10 cellular contexts compared by ENCODE assay signal in genomic region chr15:74799255-74799842, GRCh38. TPM values are rescaled to one million over a fixed set of nuclear protein-coding genes. Genes with fewer than 3 reads are reported as not detected.
A peak's percentile ranks its signal among the peaks of the same experiment; 100 is the strongest.
DNase-seq lines count a peak whose midpoint lies in the region; ATAC-seq and TF ChIP-seq lines count a peak whose summit lies in the region.
"Had no signal": no experiment of that assay in that cellular context is flagged by ENCODE, and none has a peak within 500 bp of the region (broad histone marks: within the 10 kb centered on the region; RNA-seq: fewer than 3 reads in every experiment).

No MANE protein-coding gene starts in this region.

- H3K9me3 Mint-ChIP-seq in effector memory CD8-positive, alpha-beta T cell = no peaks in the 10 kb centered on the region

- H3K9me3 ChIP-seq in heart right ventricle (no peaks in the 10 kb centered on the region), heart left ventricle (no peaks in the 10 kb centered on the region), NT2/D1 (ENCODE audit: insufficient read depth, low read length) (no peaks in the 10 kb centered on the region), transverse colon (no peaks in the 10 kb centered on the region), esophagus muscularis mucosa (no peaks in the 10 kb centered on the region)

- intact Hi-C loops in heart right ventricle (cut with DNase I) = no loop called here
- intact Hi-C loops in heart left ventricle (cut with DNase I) = loop anchor here in 1 of 10 donors (2.0 kb wide), 1 partner anchor 27 kb away; no protein-coding TSS in a partner anchor
- intact Hi-C loops in transverse colon (cut with DNase I; ENCODE audit: low total_unique reads) = no loop called here
- intact Hi-C loops in esophagus muscularis mucosa (cut with DNase I) = no loop called here

- DNase-seq in heart right ventricle (no peak), heart left ventricle (no peak), NT2/D1 (ENCODE audit: low read depth, low spot score) (no peak), transverse colon (no peak), hepatic stellate cell (ENCODE audit: low spot score) (no peak), esophagus muscularis mucosa (ENCODE audit: extremely low spot score) (no peak)
- DNase-seq in effector memory CD8-positive, alpha-beta T cell = no peak
- DNase-seq: NCI-H1092 treated with DMSO at 0.1 percent for 48 hours had no signal

- ATAC-seq in heart right ventricle (no peak), heart left ventricle (no peak), HG03139 (IDR thresholded peaks at IDR 0.05; ENCODE audit: unreplicated experiment) (no peak)
- ATAC-seq in effector memory CD8-positive, alpha-beta T cell (replicated peaks) = peak; percentile 5

- WGBS in heart right ventricle, 2 donors = 89 to 91% methylated on average over 16 of the region's 16 CpGs
- WGBS in heart left ventricle, 4 donors = 68 to 90% (median 87%) methylated on average over 3 to 16 of the region's 16 CpGs
- WGBS in transverse colon (ENCODE audit: low coverage in 1 of 2), 2 donors = 77% methylated on average over 14 of the region's 16 CpGs; no CpG with 5 or more reads in 1 of the 2 donors
- WGBS in esophagus muscularis mucosa = 91% methylated on average over 14 of the region's 16 CpGs

- H3K27me3 Mint-ChIP-seq in effector memory CD8-positive, alpha-beta T cell = no peaks in the 10 kb centered on the region

- H3K4me3 ChIP-seq in heart right ventricle = no peak overlapping the region
- H3K4me3 ChIP-seq in heart left ventricle = no peak overlapping the region
- no peak overlapping the region for H3K4me3 ChIP-seq in NT2/D1 (ENCODE audit: insufficient read length, low read depth)
- H3K4me3 ChIP-seq in transverse colon = no peak overlapping the region
- H3K4me3 ChIP-seq in esophagus muscularis mucosa = no peak overlapping the region

- no peak for TF ChIP-seq EP300 in transverse colon (IDR thresholded peaks at IDR 0.05; ENCODE audit: low read depth)
- no peak for TF ChIP-seq EP300 in esophagus muscularis mucosa (IDR thresholded peaks at IDR 0.05)

- in situ Hi-C loops in transverse colon (cut with MboI; ENCODE audit: low pct_ligation_motif_present in 1 of 4, low pct_unique_long_range_greater_than_20kb in 1 of 4, low sequenced_read_pairs in 3 of 4) = no loop called here

- H3K27ac ChIP-seq in heart right ventricle = peak overlapping the region in 6 of 10 donors; percentile 10 to 75 (median 56)
- H3K27ac ChIP-seq in heart left ventricle = peak overlapping the region in 6 of 12 donors; percentile 28 to 71 (median 54)
- H3K27ac ChIP-seq in transverse colon = peak overlapping the region; percentile 56 to 79 (median 66)
- no peak overlapping the region for H3K27ac ChIP-seq in esophagus muscularis mucosa (replicated peaks in 1 of 4)

- peak overlapping the region; percentile 29 for H3K9ac ChIP-seq in NT2/D1 (ENCODE audit: insufficient read length, low read depth)

- H3K27ac Mint-ChIP-seq in effector memory CD8-positive, alpha-beta T cell = peak overlapping the region; percentile 91 to 94

- H3K4me1 ChIP-seq in heart right ventricle = peaks cover 4 to 61% (median 29%) of the 10 kb centered on the region in 9 donors
- peaks cover 0 to 56% (median 19%) of the 10 kb centered on the region in 12 donors for H3K4me1 ChIP-seq in heart left ventricle
- peaks cover 26% of the 10 kb centered on the region for H3K4me1 ChIP-seq in NT2/D1 (ENCODE audit: insufficient read depth, insufficient read length)
- peaks cover 10 to 34% (median 19%) of the 10 kb centered on the region in 4 donors for H3K4me1 ChIP-seq in transverse colon
- H3K4me1 ChIP-seq in esophagus muscularis mucosa = peaks cover 11 to 24% (median 19%) of the 10 kb centered on the region in 4 donors

- H3K27me3 ChIP-seq in heart right ventricle (no peaks in the 10 kb centered on the region), heart left ventricle (no peaks in the 10 kb centered on the region), NT2/D1 (ENCODE audit: insufficient read depth, insufficient read length) (no peaks in the 10 kb centered on the region), transverse colon (no peaks in the 10 kb centered on the region), esophagus muscularis mucosa (no peaks in the 10 kb centered on the region)

- H3K36me3 ChIP-seq in heart right ventricle = peaks cover 3 to 85% (median 35%) of the 10 kb centered on the region in 9 donors
- H3K36me3 ChIP-seq in heart left ventricle = peaks cover 0 to 70% (median 48%) of the 10 kb centered on the region in 9 donors
- H3K36me3 ChIP-seq in NT2/D1 (ENCODE audit: insufficient read depth, insufficient read length, low read length) = peaks cover 84% of the 10 kb centered on the region
- H3K36me3 ChIP-seq in transverse colon = peaks cover 0 to 14% (median 6%) of the 10 kb centered on the region in 4 donors
- H3K36me3 ChIP-seq in esophagus muscularis mucosa = peaks cover 11 to 64% (median 57%) of the 10 kb centered on the region in 4 donors

- TF ChIP-seq POLR2A in heart left ventricle (IDR thresholded peaks at IDR 0.05) = no peak
- TF ChIP-seq POLR2A in transverse colon (IDR thresholded peaks at IDR 0.05) = no peak
- no peak for TF ChIP-seq POLR2A in esophagus muscularis mucosa (IDR thresholded peaks at IDR 0.05; ENCODE audit: low read depth)

- peak overlapping the region in 1 of 2 donors; percentile 57 for H3K4me3 Mint-ChIP-seq in effector memory CD8-positive, alpha-beta T cell

- peaks cover 49% of the 10 kb centered on the region in 2 donors for H3K4me1 Mint-ChIP-seq in effector memory CD8-positive, alpha-beta T cell (ENCODE audit: low read depth in 2 of 2)

- TF ChIP-seq CTCF in heart right ventricle (IDR thresholded peaks at IDR 0.05) (no peak), heart left ventricle (IDR thresholded peaks at IDR 0.05) (no peak), transverse colon (IDR thresholded peaks at IDR 0.05) (no peak), esophagus muscularis mucosa (IDR thresholded peaks at IDR 0.05) (no peak)

- H3K36me3 Mint-ChIP-seq in effector memory CD8-positive, alpha-beta T cell (ENCODE audit: insufficient read depth) = peaks cover 81% of the 10 kb centered on the region

RNA-seq across cellular contexts. Expression of gene LMAN1L, which starts 13.3 kb away (rescaled TPM):
- total RNA-seq in heart right ventricle (10 to 100 TPM in 4 of 10 donors, 1 to 10 TPM in 6; 6.3 to 47.4 (median 9.0) TPM), heart left ventricle (10 to 100 TPM in 2 of 9 donors, 1 to 10 TPM in 5, under 1 TPM in 2; 0.19 to 16.3 (median 7.8) TPM), transverse colon (10 to 100 TPM in 1 of 4 donors, not detected in 3; 20.2 TPM), esophagus muscularis mucosa (under 1 TPM in 1 of 4 donors, not detected in 3; 0.66 TPM)
- polyA plus RNA-seq in heart right ventricle (10 to 100 TPM in 1 of 2 donors, under 1 TPM in 1; 0.03 to 18.4 TPM), heart left ventricle (1 to 10 TPM in 1 of 2 donors, not detected in 1; 5.8 TPM)
- total RNA-seq: kidney epithelial cell had no signal

RNA-seq across cellular contexts. Expression of gene CSK, which starts 17.5 kb away (rescaled TPM):
- total RNA-seq in heart right ventricle = 10 to 100 TPM; 20.3 to 48.6 (median 24.8) TPM
- 10 to 100 TPM; 19.7 to 35.2 TPM for polyA plus RNA-seq in heart right ventricle
- total RNA-seq in heart left ventricle = 10 to 100 TPM; 19.1 to 66.7 (median 28.4) TPM
- polyA plus RNA-seq in heart left ventricle = 10 to 100 TPM; 23.9 to 24.7 TPM
- 100 to 1,000 TPM in 1 of 4 donors, 10 to 100 TPM in 3; 59.7 to 176 (median 73.4) TPM for total RNA-seq in transverse colon
- 10 to 100 TPM; 14.0 to 28.7 (median 21.9) TPM for total RNA-seq in esophagus muscularis mucosa

RNA-seq across cellular contexts. Expression of gene CPLX3, which starts 27.1 kb away (rescaled TPM):
- total RNA-seq in heart right ventricle (1 to 10 TPM in 7 of 10 donors, under 1 TPM in 2, not detected in 1; 0.64 to 6.1 (median 1.3) TPM), heart left ventricle (1 to 10 TPM in 5 of 9 donors, under 1 TPM in 1, not detected in 3; 0.14 to 3.3 (median 2.0) TPM), transverse colon (not detected), esophagus muscularis mucosa (under 1 TPM in 1 of 4 donors, not detected in 3; 0.33 TPM)
- polyA plus RNA-seq in heart right ventricle (10 to 100 TPM in 1 of 2 donors, under 1 TPM in 1; 0.04 to 14.6 TPM), heart left ventricle (1 to 10 TPM in 1 of 2 donors, under 1 TPM in 1; 0.06 to 1.5 TPM)
- total RNA-seq: kidney epithelial cell had no signal

RNA-seq across cellular contexts. Expression of gene ULK3, which starts 43.6 kb away (rescaled TPM):
- 10 to 100 TPM; 21.3 to 44.0 (median 24.7) TPM for total RNA-seq in heart right ventricle
- polyA plus RNA-seq in heart right ventricle = 10 to 100 TPM; 22.5 to 56.3 TPM
- total RNA-seq in heart left ventricle = 10 to 100 TPM; 22.6 to 39.3 (median 29.5) TPM
- polyA plus RNA-seq in heart left ventricle = 10 to 100 TPM; 28.0 to 29.3 TPM
- 100 to 1,000 TPM; 138 to 473 (median 312) TPM for total RNA-seq in transverse colon
- 10 to 100 TPM; 24.5 to 49.2 (median 35.4) TPM for total RNA-seq in esophagus muscularis mucosa

RNA-seq across cellular contexts. Expression of gene CYP1A2, which starts 50.7 kb away (rescaled TPM):
- total RNA-seq in heart right ventricle = under 1 TPM in 1 of 10 donors, not detected in 9; 0.11 TPM
- polyA plus RNA-seq in heart right ventricle = not detected
- not detected for total RNA-seq in heart left ventricle
- polyA plus RNA-seq in heart left ventricle = not detected
- not detected for total RNA-seq in transverse colon
- total RNA-seq in esophagus muscularis mucosa = not detected
- total RNA-seq: kidney epithelial cell had no signal

Comparison
In these comparisons a context has a peak if more than half of its experiments do, and no peak if none do; other contexts are left out.
1. H3K27ac ChIP-seq: peak in heart right ventricle (6 of 10) and transverse colon (4 of 4); none in esophagus muscularis mucosa (0 of 4).